12 cellular contexts compared by ENCODE assay signal in the genomic region with DNA sequence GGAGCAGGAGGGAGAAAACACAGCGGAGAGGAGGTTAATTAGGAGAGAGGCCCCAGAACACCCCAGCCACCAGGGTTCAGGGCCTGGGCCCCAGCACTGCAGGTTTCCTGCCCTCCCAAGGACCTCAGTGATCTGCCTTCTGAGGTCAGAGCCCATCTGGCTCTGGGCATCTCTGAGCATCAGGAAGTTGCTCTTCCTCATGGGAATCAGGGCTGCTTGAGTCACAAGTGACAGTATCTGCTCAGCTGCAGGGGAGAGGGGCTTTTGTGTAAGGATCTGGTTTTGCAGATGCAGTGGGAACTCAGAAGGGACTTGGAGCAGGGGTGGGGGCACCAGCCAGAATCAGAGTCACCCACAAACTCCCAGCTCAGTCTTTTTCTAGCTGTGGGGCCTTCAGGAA.
DNase-seq lines count a peak whose midpoint lies in the region; ATAC-seq and TF ChIP-seq lines count a peak whose summit lies in the region.
"Had no signal": no experiment of that assay in that cellular context is flagged by ENCODE, and none has a peak within 500 bp of the region (broad histone marks: within the 10 kb centered on the region; RNA-seq: fewer than 3 reads in every experiment).

No MANE protein-coding gene starts in this region.

- H3K9me3 ChIP-seq in left lung, result no peaks in the 10 kb centered on the region

- POLR2A ChIA-PET in RWPE1 (lab: Yijun Ruan, JAX; ENCODE audit: low non-redundant PET), result no interaction called here

- H3K27ac ChIP-seq in RWPE1 (peak overlapping the region; percentile 99), left lung (no peak overlapping the region)
- H3K27ac ChIP-seq: coronary artery had no signal

- no peak for ATAC-seq in HG03457 (IDR thresholded peaks at IDR 0.05; ENCODE audit: unreplicated experiment)
- ATAC-seq in left lung, result no peak
- no peak for ATAC-seq in left colon

- H3K27me3 ChIP-seq in left lung, result peaks cover 0 to 44% of the 10 kb centered on the region in 2 donors

- CTCF ChIA-PET in RWPE1 (lab: Yijun Ruan, JAX), result interaction anchor here (0.6 kb wide), 3 partner anchors 44 to 479 kb away, joined by 3 to 6 read pairs (median 4); no protein-coding TSS in a partner anchor

- no peaks in the 10 kb centered on the region for H3K36me3 ChIP-seq in left lung

- intact Hi-C loops in left lung (cut with DNase I) (no loop called here), left colon (cut with DNase I, micrococcal nuclease) (no loop called here)

- DNase-seq in A172 (ENCODE audit: low spot score), result peak; percentile 44
- DNase-seq in AG20443 (ENCODE audit: low spot score), result peak; percentile 28
- DNase-seq in RWPE1 (ENCODE audit: low spot score), result no peak
- peak; percentile 76 to 84 for DNase-seq in foreskin fibroblast
- DNase-seq in left lung, result no peak
- no peak for DNase-seq in UCSD-AML1 (lab: John Stamatoyannopoulos, UW; ENCODE audit: unreplicated experiment)
- no peak for DNase-seq in left colon
- DNase-seq: DND-41, hippocampal formation, NCI-H526 treated with DMSO at 0.1 percent for 48 hours had no signal

- H3K4me1 ChIP-seq in left lung, result peaks cover 0 to 35% of the 10 kb centered on the region in 2 donors

- no peak overlapping the region for H3K4me3 ChIP-seq in foreskin fibroblast (ENCODE audit: low read depth in 1 of 2, low read length in 2 of 2)
- no peak overlapping the region for H3K4me3 ChIP-seq in left lung
- H3K4me3 ChIP-seq: coronary artery had no signal

- TF ChIP-seq CTCF in RWPE1 (conservative IDR thresholded peaks at IDR 0.05; ENCODE audit: low read depth) (no peak), foreskin fibroblast (IDR thresholded peaks at IDR 0.05; ENCODE audit: low read depth, low read length) (no peak), left lung (IDR thresholded peaks at IDR 0.05) (no peak)

Comparison
In these comparisons a context has a peak if more than half of its experiments do, and no peak if none do; other contexts are left out.
1. DNase-seq: peak in A172 (single experiment), AG20443 (single experiment) and foreskin fibroblast (2 of 2); none in RWPE1 (single experiment), left lung (0 of 2), UCSD-AML1 (single experiment) and left colon (0 of 2).